ENCODE assay signal across 28 cellular contexts in the genomic region with DNA sequence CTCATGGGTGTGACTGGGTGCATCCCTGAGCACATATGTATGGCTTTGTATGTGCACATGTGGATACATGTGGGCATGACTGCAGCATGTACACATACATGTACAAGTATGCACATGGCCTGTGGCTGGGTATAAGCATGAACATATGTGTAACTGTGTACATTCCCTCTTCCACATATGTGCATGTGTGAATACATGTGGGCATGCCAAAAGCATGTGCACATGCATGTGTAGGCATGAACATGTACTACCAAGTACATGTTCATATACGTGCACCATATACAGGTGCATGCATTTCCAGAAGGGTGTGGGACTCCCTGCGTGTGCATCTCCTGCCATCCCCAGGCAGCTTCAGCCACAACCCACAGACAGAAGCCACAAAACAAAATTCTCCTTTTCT.
"Had no signal": no experiment of that assay in that cellular context is flagged by ENCODE, and none has a peak within 500 bp of the region (broad histone marks: within the 10 kb centered on the region; RNA-seq: fewer than 3 reads in every experiment).

No MANE protein-coding gene starts in this region.

- DNase-seq: activated B cell treated with CpG ODN at 0.5 μM for 24 hours; activated CD4-positive, alpha-beta T cell treated with anti-CD3 and anti-CD28 coated beads for 48 hours; activated CD4-positive, alpha-beta T cell treated with anti-CD3 and anti-CD28 coated beads, Interleukin-2, amount 50 U/mL, for 1 hour; activated CD4-positive, alpha-beta T cell treated with anti-CD3 and anti-CD28 coated beads, Interleukin-2, amount 50 U/mL, for 48 hours; activated CD8-positive, alpha-beta memory T cell treated with anti-CD3 and anti-CD28 coated beads for 24 hours; activated CD8-positive, alpha-beta T cell treated with anti-CD3 and anti-CD28 coated beads for 36 hours; activated effector memory CD4-positive, alpha-beta T cell treated with Interleukin-2 at 50 U/mL for 16 hours; activated naive CD4-positive, alpha-beta T cell treated with anti-CD3 and anti-CD28 coated beads for 36 hours; activated naive CD8-positive, alpha-beta T cell treated with anti-CD3 and anti-CD28 coated beads, Interleukin-2, amount 10 ng/mL, durations not matched to agents 7 days and 5 days; activated T-cell treated with anti-CD3 and anti-CD28 coated beads, Interleukin-2, amount 50 U/mL, for 4 hours; central memory CD4-positive, alpha-beta T cell; cerebellar nuclear complex; colonic mucosa; effector memory CD4-positive, alpha-beta T cell; endodermal cell; erythroblast; foreskin melanocyte; T-helper 1 cell; T-helper 17 cell; T1000; WERI-Rb-1 had no signal

- H3K9me3 ChIP-seq: ascending aorta, breast epithelium, colonic mucosa, esophagus muscularis mucosa, gastroesophageal sphincter had no signal

- ATAC-seq: activated CD4-positive, CD25-positive, alpha-beta regulatory T cell treated with anti-CD3 and anti-CD28 coated beads, Interleukin-2, amount 50 U/mL, for 24 hours; activated CD8-positive, alpha-beta T cell treated with anti-CD3 and anti-CD28 coated beads for 36 hours; activated T-cell treated with anti-CD3 and anti-CD28 coated beads, Interleukin-2, amount 50 U/mL, for 4 hours; activated T-helper 17 cell treated with anti-CD3 and anti-CD28 coated beads, Interleukin-2, amount 50 U/mL, for 72 hours; gastroesophageal sphincter; T-helper 17 cell had no signal

- H3K4me3 ChIP-seq: ascending aorta, breast epithelium, cardiac muscle cell, colonic mucosa, esophagus muscularis mucosa, gastroesophageal sphincter had no signal

- H3K36me3 ChIP-seq: ascending aorta, breast epithelium, cardiac muscle cell, colonic mucosa, esophagus muscularis mucosa, gastroesophageal sphincter, WERI-Rb-1 had no signal

- H3K27ac ChIP-seq: ascending aorta, breast epithelium, cardiac muscle cell, colonic mucosa, esophagus muscularis mucosa, gastroesophageal sphincter, WERI-Rb-1 had no signal

- H3K27me3 ChIP-seq: ascending aorta, breast epithelium, cardiac muscle cell, colonic mucosa, gastroesophageal sphincter had no signal

- H3K4me1 ChIP-seq: ascending aorta, breast epithelium, colonic mucosa had no signal
